In genomic region chr20:64151634-64152530, GRCh38 we compare ENCODE assay signal across 18 cellular contexts. TPM values are rescaled to one million over a fixed set of nuclear protein-coding genes. Genes with fewer than 3 reads are reported as not detected.
A peak's percentile ranks its signal among the peaks of the same experiment; 100 is the strongest.
DNase-seq lines count a peak whose midpoint lies in the region; ATAC-seq and TF ChIP-seq lines count a peak whose summit lies in the region.
"Had no signal": no experiment of that assay in that cellular context is flagged by ENCODE, and none has a peak within 500 bp of the region (broad histone marks: within the 10 kb centered on the region; RNA-seq: fewer than 3 reads in every experiment).

No MANE protein-coding gene starts in this region.

- H3K4me2 ChIP-seq in smooth muscle cell, result peak overlapping the region; percentile 48
- no peak overlapping the region for H3K4me2 ChIP-seq in Karpas-422 (ENCODE audit: low read depth, low read length, poor library complexity, severe bottlenecking)

- no peak overlapping the region for H3K4me3 ChIP-seq in smooth muscle cell
- no peak overlapping the region for H3K4me3 ChIP-seq in Karpas-422 (ENCODE audit: low read length)
- H3K4me3 ChIP-seq: BLaER1 treated with 17β-estradiol and CSF1 and Interleukin-3, amounts not matched to agents 10 nM and 100 nM; prostate gland had no signal

- H3K79me2 ChIP-seq in smooth muscle cell (ENCODE audit: low read depth), result no peaks in the 10 kb centered on the region
- H3K79me2 ChIP-seq in Karpas-422 (ENCODE audit: low read length), result no peaks in the 10 kb centered on the region

- no peaks in the 10 kb centered on the region for H3F3A ChIP-seq in smooth muscle cell (ENCODE audit: low read depth)

- H3K27ac ChIP-seq in smooth muscle cell (ENCODE audit: low read depth) (peak overlapping the region; percentile 52), Karpas-422 (ENCODE audit: low read length) (no peak overlapping the region)
- H3K27ac ChIP-seq: BLaER1 treated with 17β-estradiol and CSF1 and Interleukin-3, amounts not matched to agents 10 nM and 100 nM; prostate gland had no signal

- peak; percentile 79 for ATAC-seq in esophagus mucosa
- no peak for ATAC-seq in stimulated activated naive CD8-positive, alpha-beta T cell treated with anti-CD3 and anti-CD28 coated beads, Interleukin-15, Interleukin-2, amounts not matched to agents 100 U/mL and 50 U/mL, for 24 hours

- H3K27me3 ChIP-seq in smooth muscle cell (ENCODE audit: low read depth) (no peaks in the 10 kb centered on the region), Karpas-422 (ENCODE audit: low read length) (no peaks in the 10 kb centered on the region)
- H3K27me3 ChIP-seq: BLaER1 treated with 17β-estradiol and CSF1 and Interleukin-3, amounts not matched to agents 10 nM and 100 nM had no signal

- 69% methylated on average over 24 of the region's 24 CpGs for WGBS in smooth muscle cell (ENCODE audit: low lambda C conversion rate)

- H3K4me1 ChIP-seq in smooth muscle cell (ENCODE audit: low read depth) (peaks cover 25% of the 10 kb centered on the region), Karpas-422 (ENCODE audit: low read length) (no peaks in the 10 kb centered on the region)
- H3K4me1 ChIP-seq: prostate gland had no signal

- H3K9me2 ChIP-seq in Karpas-422 (replicated peaks; ENCODE audit: insufficient read depth, low read length), result no peaks in the 10 kb centered on the region

- DNase-seq in HPDE6-E6E7 (ENCODE audit: extremely low spot score) (peak; percentile 100), RPMI7951 (ENCODE audit: low read depth) (peak; percentile 42), smooth muscle cell (lab: John Stamatoyannopoulos, UW; ENCODE audit: unreplicated experiment) (no peak), Karpas-422 (no peak), KBM-7 (no peak)
- no peak for DNase-seq in stimulated activated naive CD8-positive, alpha-beta T cell treated with anti-CD3 and anti-CD28 coated beads, Interleukin-15, Interleukin-2, amounts not matched to agents 100 U/mL and 50 U/mL, for 24 hours
- DNase-seq: activated gamma-delta T cell treated with Interleukin-2 at 50 U/mL for 16 hours; hippocampal formation; NCI-H1048; stimulated activated CD4-positive, alpha-beta T cell treated with anti-CD3 and anti-CD28 coated beads, Interleukin-15, amount 100 ng/mL, for 24 hours had no signal

- no peaks in the 10 kb centered on the region for H3K9me3 ChIP-seq in smooth muscle cell (replicated peaks; ENCODE audit: low read depth)
- no peaks in the 10 kb centered on the region for H3K9me3 ChIP-seq in Karpas-422 (ENCODE audit: low read length)
- H3K9me3 ChIP-seq: prostate gland had no signal

- in situ Hi-C loops in KBM-7 (cut with MboI; ENCODE audit: low pct_unique_long_range_greater_than_20kb, low sequenced_read_pairs), result no loop called here

- TF ChIP-seq CTCF in smooth muscle cell (IDR thresholded peaks at IDR 0.05; ENCODE audit: borderline replicate concordance, insufficient read depth, poor library complexity, severe bottlenecking), result no peak

- H3K9ac ChIP-seq in smooth muscle cell (ENCODE audit: low read depth) (no peak overlapping the region), Karpas-422 (ENCODE audit: low read length) (no peak overlapping the region)
- H3K9ac ChIP-seq: BLaER1 treated with 17β-estradiol and CSF1 and Interleukin-3, amounts not matched to agents 10 nM and 100 nM had no signal

- H2AFZ ChIP-seq in smooth muscle cell (ENCODE audit: low read depth) (no peak overlapping the region), Karpas-422 (ENCODE audit: low read length) (no peak overlapping the region)

- H3K36me3 ChIP-seq in smooth muscle cell (ENCODE audit: low read depth), result no peaks in the 10 kb centered on the region
- H3K36me3 ChIP-seq in Karpas-422 (ENCODE audit: insufficient read depth, low read length), result no peaks in the 10 kb centered on the region
- H3K36me3 ChIP-seq: BLaER1 treated with 17β-estradiol and CSF1 and Interleukin-3, amounts not matched to agents 10 nM and 100 nM; prostate gland had no signal

- H4K20me1 ChIP-seq in smooth muscle cell (ENCODE audit: low read depth) (no peaks in the 10 kb centered on the region), Karpas-422 (ENCODE audit: insufficient read depth, low read depth, low read length) (no peaks in the 10 kb centered on the region)

RNA-seq across cellular contexts. Expression of gene MYT1, which starts 12.4 kb away (rescaled TPM):
- total RNA-seq in RPMI7951 (2014; rRNA removed; shearing (Covaris generic)), result not detected in 2 replicates
- total RNA-seq in esophagus mucosa (not detected), smooth muscle cell (0.09 TPM in 2 replicates)
- polyA plus RNA-seq in smooth muscle cell, result 0.05 TPM in 1 of 2 replicates, not detected in the other
- 3.5 and 4.1 TPM in 2 replicates for total RNA-seq in Karpas-422 (2014; rRNA removed; shearing (Covaris generic); ENCODE audit: low replicate concordance)
- total RNA-seq: dermis microvascular lymphatic vessel endothelial cell, fibroblast of lung, myocyte had no signal
- polyA plus RNA-seq: fibroblast of lung, IgD-negative memory B cell had no signal

RNA-seq across cellular contexts. Expression of gene NPBWR2, which starts 44.5 kb away (rescaled TPM):
- total RNA-seq in RPMI7951 (2014; rRNA removed; shearing (Covaris generic)), result not detected in 2 replicates
- total RNA-seq in esophagus mucosa (not detected), smooth muscle cell (not detected in 2 replicates)
- not detected in 2 replicates for polyA plus RNA-seq in smooth muscle cell
- total RNA-seq in Karpas-422 (2014; rRNA removed; shearing (Covaris generic); ENCODE audit: low replicate concordance), result 0.22 TPM in 1 of 2 replicates, not detected in the other
- total RNA-seq: dermis microvascular lymphatic vessel endothelial cell, fibroblast of lung, liver, myocyte, prostate gland had no signal
- polyA plus RNA-seq: fibroblast of lung, IgD-negative memory B cell, liver had no signal

Comparison
In these comparisons a context has a peak if more than half of its experiments do, and no peak if none do; other contexts are left out.
1. DNase-seq: peak in HPDE6-E6E7 (single experiment) and RPMI7951 (single experiment); none in smooth muscle cell (single experiment), Karpas-422 (single experiment), stimulated activated naive CD8-positive, alpha-beta T cell treated with anti-CD3 and anti-CD28 coated beads, Interleukin-15, Interleukin-2, amounts not matched to agents 100 U/mL and 50 U/mL, for 24 hours (single experiment) and KBM-7 (single experiment).